In the genomic region with DNA sequence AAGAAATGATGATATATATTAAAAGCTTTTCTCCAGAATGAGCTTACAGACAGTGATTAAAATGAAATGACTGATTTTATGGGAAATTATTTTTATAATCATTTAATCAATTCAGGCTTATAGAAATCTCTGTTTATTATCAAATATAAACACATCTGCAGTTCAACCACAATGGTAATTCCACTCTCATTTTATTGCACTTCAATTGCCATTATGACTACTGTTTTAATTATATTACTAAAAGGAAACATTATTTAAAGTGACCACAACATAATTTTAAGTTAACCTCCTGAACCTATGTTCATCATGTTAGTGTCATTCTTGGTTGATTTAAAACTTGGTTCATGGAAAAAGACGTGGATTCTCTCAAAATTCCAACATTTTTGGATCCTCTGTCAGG, we compare ENCODE assay signal across 33 cellular contexts.
"Had no signal": no experiment of that assay in that cellular context is flagged by ENCODE, and none has a peak within 500 bp of the region (broad histone marks: within the 10 kb centered on the region; RNA-seq: fewer than 3 reads in every experiment).

No MANE protein-coding gene starts in this region.

- FAIRE-seq: astrocyte, bronchial epithelial cell, colon had no signal

- DNase-seq: activated effector memory CD4-positive, alpha-beta T cell treated with anti-CD3 and anti-CD28 coated beads, Interleukin-2, amount 50 U/mL, for 16 hours; activated effector memory CD4-positive, alpha-beta T cell treated with Interleukin-2 at 50 U/mL for 16 hours; activated gamma-delta T cell; activated gamma-delta T cell treated with Interleukin-2 at 50 U/mL for 16 hours; activated naive CD4-positive, alpha-beta T cell; activated naive CD4-positive, alpha-beta T cell treated with anti-CD3 and anti-CD28 coated beads for 36 hours; activated naive CD4-positive, alpha-beta T cell treated with anti-CD3 and anti-CD28 coated beads, Interleukin-2, amount 10 ng/mL, durations not matched to agents 7 days and 5 days; activated naive CD4-positive, alpha-beta T cell treated with anti-CD3 and anti-CD28 coated beads, Interleukin-2, amount 50 U/mL, for 16 hours; activated naive CD4-positive, alpha-beta T cell treated with Interleukin-2 at 50 U/mL for 16 hours; activated naive CD8-positive, alpha-beta T cell treated with anti-CD3 and anti-CD28 coated beads for 36 hours; activated naive CD8-positive, alpha-beta T cell treated with anti-CD3 and anti-CD28 coated beads, Interleukin-2, amount 10 ng/mL, durations not matched to agents 7 days and 5 days; activated naive CD8-positive, alpha-beta T cell treated with anti-CD3 and anti-CD28 coated beads, Interleukin-2, amount 50 U/mL, for 24 hours; activated T-cell treated with anti-CD3 and anti-CD28 coated beads, Interleukin-2, amount 50 U/mL, for 4 hours; activated T-cell treated with anti-CD3 and anti-CD28 coated beads, Interleukin-2, amount 50 U/mL, for 48 hours; activated T-cell treated with anti-CD3 and anti-CD28 coated beads, Interleukin-2, amount 50 U/mL, for 72 hours; adrenal gland; amniotic stem cell; amygdala; anterior cingulate cortex; aorta; body of pancreas; brain microvascular endothelial cell; caudate nucleus; central memory CD4-positive, alpha-beta T cell; cerebellar nuclear complex had no signal

- ATAC-seq: activated naive CD4-positive, alpha-beta T cell treated with anti-CD3 and anti-CD28 coated beads, Interleukin-2, amount 50 U/mL, for 72 hours; activated naive CD8-positive, alpha-beta T cell treated with anti-CD3 and anti-CD28 coated beads, Interleukin-2, amount 50 U/mL, for 24 hours; activated T-cell treated with anti-CD3 and anti-CD28 coated beads, Interleukin-2, amount 50 U/mL, for 4 hours; activated T-cell treated with anti-CD3 and anti-CD28 coated beads, Interleukin-2, amount 50 U/mL, for 72 hours; activated T-helper 17 cell treated with anti-CD3 and anti-CD28 coated beads, Interleukin-2, amount 50 U/mL, for 72 hours; body of pancreas had no signal

- H3K27me3 ChIP-seq: adrenal gland, ascending aorta, body of pancreas, brain microvascular endothelial cell, breast epithelium, cardiac muscle cell had no signal

- H3K4me3 ChIP-seq: adrenal gland, ascending aorta, body of pancreas, breast epithelium, cardiac muscle cell had no signal

- H3K9me3 ChIP-seq: adrenal gland, ascending aorta, body of pancreas had no signal

- H3K36me3 ChIP-seq: adrenal gland, ascending aorta, brain microvascular endothelial cell, breast epithelium, cardiac muscle cell had no signal

- H3K27ac ChIP-seq: adrenal gland, ascending aorta, body of pancreas, brain microvascular endothelial cell, breast epithelium, cardiac muscle cell had no signal

- H3K4me1 ChIP-seq: adrenal gland, ascending aorta, body of pancreas, breast epithelium had no signal
